Comparison of ENCODE assay signal across 10 cellular contexts in the genomic region with DNA sequence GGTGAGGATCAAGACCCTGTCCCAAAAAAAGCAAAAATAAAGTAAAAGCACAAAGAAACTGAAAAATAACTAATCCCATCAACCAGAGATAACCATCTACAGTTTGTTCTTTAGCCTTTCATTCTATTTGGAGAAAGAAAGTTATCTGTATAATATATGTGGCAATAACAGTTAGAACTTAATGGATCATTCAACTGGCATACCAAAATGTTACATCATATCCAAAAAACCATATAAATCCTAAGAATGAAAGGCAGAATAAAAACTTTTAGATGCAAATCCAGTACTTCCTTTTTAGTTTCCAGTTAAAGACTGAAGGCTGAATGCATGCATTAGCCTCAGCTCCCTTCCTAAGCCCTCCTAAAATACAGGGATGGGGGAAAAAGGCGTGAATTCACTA. TPM values are rescaled to one million over a fixed set of nuclear protein-coding genes. Genes with fewer than 3 reads are reported as not detected.
A peak's percentile ranks its signal among the peaks of the same experiment; 100 is the strongest.
DNase-seq lines count a peak whose midpoint lies in the region; ATAC-seq, FAIRE-seq and TF ChIP-seq lines count a peak whose summit lies in the region.
"Had no signal": no experiment of that assay in that cellular context is flagged by ENCODE, and none has a peak within 500 bp of the region (broad histone marks: within the 10 kb centered on the region; RNA-seq: fewer than 3 reads in every experiment).

No MANE protein-coding gene starts in this region.

- H3K9me1 ChIP-seq in keratinocyte (ENCODE audit: control insufficient read depth, extremely low read depth, insufficient read depth, low read length), result no peaks in the 10 kb centered on the region

- peak overlapping the region; percentile 78 for H3K4me2 ChIP-seq in keratinocyte (ENCODE audit: control insufficient read depth, extremely low read depth, insufficient read depth, low read depth, low read length)

- CTCF ChIA-PET in activated naive CD4-positive, alpha-beta T cell treated with anti-CD3 and anti-CD28 coated beads, Interleukin-2, amount 10 ng/mL, durations not matched to agents 7 days and 5 days (lab: Charles Lee), result interaction anchor here (2.3 kb wide), 1 partner anchor 14 kb away, joined by 10 read pairs; no protein-coding TSS in a partner anchor
- CTCF ChIA-PET in activated CD8-positive, alpha-beta T cell treated with anti-CD3 and anti-CD28 coated beads, Interleukin-2, amount 10 ng/mL, durations not matched to agents 7 days and 5 days (lab: Charles Lee), result interaction anchor here (3.1 kb wide), 1 partner anchor 14 kb away, joined by 28 read pairs; no protein-coding TSS in a partner anchor

- H3K27me3 Mint-ChIP-seq in activated naive CD4-positive, alpha-beta T cell treated with anti-CD3 and anti-CD28 coated beads, Interleukin-2, amount 10 ng/mL, durations not matched to agents 7 days and 5 days, result no peaks in the 10 kb centered on the region
- H3K27me3 Mint-ChIP-seq in activated CD8-positive, alpha-beta T cell treated with anti-CD3 and anti-CD28 coated beads, Interleukin-2, amount 10 ng/mL, durations not matched to agents 7 days and 5 days (ENCODE audit: low read depth), result no peaks in the 10 kb centered on the region
- no peaks in the 10 kb centered on the region for H3K27me3 Mint-ChIP-seq in type B pancreatic cell

- H3K9me3 Mint-ChIP-seq in activated naive CD4-positive, alpha-beta T cell treated with anti-CD3 and anti-CD28 coated beads, Interleukin-2, amount 10 ng/mL, durations not matched to agents 7 days and 5 days, result no peaks in the 10 kb centered on the region
- no peaks in the 10 kb centered on the region for H3K9me3 Mint-ChIP-seq in activated CD8-positive, alpha-beta T cell treated with anti-CD3 and anti-CD28 coated beads, Interleukin-2, amount 10 ng/mL, durations not matched to agents 7 days and 5 days (ENCODE audit: insufficient read depth)
- H3K9me3 Mint-ChIP-seq in type B pancreatic cell, result no peaks in the 10 kb centered on the region

- peaks cover 76% of the 10 kb centered on the region for H3K4me1 Mint-ChIP-seq in activated naive CD4-positive, alpha-beta T cell treated with anti-CD3 and anti-CD28 coated beads, Interleukin-2, amount 10 ng/mL, durations not matched to agents 7 days and 5 days
- peaks cover 50% of the 10 kb centered on the region for H3K4me1 Mint-ChIP-seq in activated CD8-positive, alpha-beta T cell treated with anti-CD3 and anti-CD28 coated beads, Interleukin-2, amount 10 ng/mL, durations not matched to agents 7 days and 5 days (ENCODE audit: low read depth)
- peaks cover 26% of the 10 kb centered on the region for H3K4me1 Mint-ChIP-seq in type B pancreatic cell (ENCODE audit: unreplicated experiment)

- no peak for ATAC-seq in activated CD8-positive, alpha-beta T cell treated with anti-CD3 and anti-CD28 coated beads, Interleukin-2, amount 10 ng/mL, durations not matched to agents 7 days and 5 days
- ATAC-seq in GM19452 (IDR thresholded peaks at IDR 0.05; ENCODE audit: unreplicated experiment), result no peak
- no peak for ATAC-seq in HG03175 (IDR thresholded peaks at IDR 0.05; ENCODE audit: unreplicated experiment)

- DNase-seq in activated naive CD4-positive, alpha-beta T cell treated with anti-CD3 and anti-CD28 coated beads, Interleukin-2, amount 10 ng/mL, durations not matched to agents 7 days and 5 days, result no peak
- no peak for DNase-seq in activated naive CD4-positive, alpha-beta T cell treated with Interleukin-2 at 50 U/mL for 16 hours
- DNase-seq in activated CD8-positive, alpha-beta T cell treated with anti-CD3 and anti-CD28 coated beads, Interleukin-2, amount 10 ng/mL, durations not matched to agents 7 days and 5 days, result no peak
- DNase-seq in keratinocyte (ENCODE audit: low read depth, low spot score) (no peak), type B pancreatic cell (ENCODE audit: extremely low spot score, unreplicated experiment) (no peak), GM20000 (ENCODE audit: low spot score) (no peak)
- DNase-seq: anterior cingulate cortex, NCI-H1694 treated with DMSO at 0.1 percent for 48 hours had no signal

- peak overlapping the region in 2 of 3 experiments; percentile 29 to 55 for H3K4me3 ChIP-seq in keratinocyte (ENCODE audit: control insufficient read depth in 2 of 3, extremely low read depth in 1 of 3, insufficient read depth in 2 of 3, low read depth in 1 of 3, low read length in 3 of 3)

- peaks cover 12% of the 10 kb centered on the region for H3K36me3 Mint-ChIP-seq in activated naive CD4-positive, alpha-beta T cell treated with anti-CD3 and anti-CD28 coated beads, Interleukin-2, amount 10 ng/mL, durations not matched to agents 7 days and 5 days
- H3K36me3 Mint-ChIP-seq in activated CD8-positive, alpha-beta T cell treated with anti-CD3 and anti-CD28 coated beads, Interleukin-2, amount 10 ng/mL, durations not matched to agents 7 days and 5 days (ENCODE audit: low read depth), result peaks cover 11% of the 10 kb centered on the region
- H3K36me3 Mint-ChIP-seq in type B pancreatic cell, result no peaks in the 10 kb centered on the region

- H3K27ac Mint-ChIP-seq in activated naive CD4-positive, alpha-beta T cell treated with anti-CD3 and anti-CD28 coated beads, Interleukin-2, amount 10 ng/mL, durations not matched to agents 7 days and 5 days, result peak overlapping the region; percentile 99
- peak overlapping the region; percentile 96 for H3K27ac Mint-ChIP-seq in activated CD8-positive, alpha-beta T cell treated with anti-CD3 and anti-CD28 coated beads, Interleukin-2, amount 10 ng/mL, durations not matched to agents 7 days and 5 days
- peak overlapping the region; percentile 82 for H3K27ac Mint-ChIP-seq in type B pancreatic cell

- peak overlapping the region; percentile 67 for H3K4me3 Mint-ChIP-seq in activated naive CD4-positive, alpha-beta T cell treated with anti-CD3 and anti-CD28 coated beads, Interleukin-2, amount 10 ng/mL, durations not matched to agents 7 days and 5 days
- H3K4me3 Mint-ChIP-seq in activated CD8-positive, alpha-beta T cell treated with anti-CD3 and anti-CD28 coated beads, Interleukin-2, amount 10 ng/mL, durations not matched to agents 7 days and 5 days, result peak overlapping the region; percentile 65
- H3K4me3 Mint-ChIP-seq in type B pancreatic cell, result no peak overlapping the region

- peak overlapping the region; percentile 89 for H3K27ac ChIP-seq in keratinocyte (ENCODE audit: control insufficient read depth, insufficient read depth, low read length)

- H3K9ac ChIP-seq in keratinocyte (ENCODE audit: control insufficient read depth, extremely low read depth, insufficient read depth, low read length), result peak overlapping the region; percentile 64

- POLR2A ChIA-PET in activated CD8-positive, alpha-beta T cell treated with anti-CD3 and anti-CD28 coated beads, Interleukin-2, amount 10 ng/mL, durations not matched to agents 7 days and 5 days (lab: Charles Lee), result interaction anchor here (0.6 to 3.1 kb wide), 5 partner anchors 14 to 732 kb away, joined by 3 to 28 read pairs (median 4); partner anchors contain the start of genes ILRUN and SNRPC

- dilution Hi-C loops in keratinocyte (cut with MboI; ENCODE audit: extremely low pct_ligation_motif_present, low sequenced_read_pairs), result no loop called here

- H3K9me3 ChIP-seq in keratinocyte (ENCODE audit: control insufficient read depth, low read depth, low read length), result no peaks in the 10 kb centered on the region

- no peaks in the 10 kb centered on the region for H3K27me3 ChIP-seq in keratinocyte (ENCODE audit: control insufficient read depth, extremely low read depth, insufficient read depth, low read length)

- peaks cover 0 to 9% of the 10 kb centered on the region in 2 experiments for H3K36me3 ChIP-seq in keratinocyte (ENCODE audit: control insufficient read depth in 2 of 2, extremely low read depth in 1 of 2, insufficient read depth in 2 of 2, low read length in 2 of 2)

- H3K4me1 ChIP-seq in keratinocyte (ENCODE audit: control insufficient read depth, extremely low read depth, insufficient read depth, low read length), result peaks cover 26% of the 10 kb centered on the region

- FAIRE-seq in keratinocyte (lab: Jason Lieb, UNC), result no peak

- H2AFZ ChIP-seq in keratinocyte (ENCODE audit: control insufficient read depth, low read length), result peak overlapping the region; percentile 10

- no peaks in the 10 kb centered on the region for H4K20me1 ChIP-seq in keratinocyte (ENCODE audit: control insufficient read depth, extremely low read depth, insufficient read depth, low read length)

- TF ChIP-seq CTCF in keratinocyte (optimal IDR thresholded peaks at IDR 0.05 in 1 of 3, IDR thresholded peaks at IDR 0.05 in 1 of 3, conservative IDR thresholded peaks at IDR 0.05 in 1 of 3; ENCODE audit: extremely low read depth in 1 of 3, insufficient read depth in 2 of 3, low read length in 3 of 3) (no peak), type B pancreatic cell (conservative IDR thresholded peaks at IDR 0.05) (no peak), GM20000 (IDR thresholded peaks at IDR 0.05; ENCODE audit: extremely low read depth, missing control alignments) (no peak)

- H3K79me2 ChIP-seq in keratinocyte (ENCODE audit: control insufficient read depth, insufficient read depth, low read length), result peaks cover 93% of the 10 kb centered on the region

RNA-seq across cellular contexts. Expression of gene ILRUN, which starts 25.2 kb away (rescaled TPM):
- 10 to 100 TPM; 57.4 to 58.8 TPM for total RNA-seq in activated CD8-positive, alpha-beta T cell treated with anti-CD3 and anti-CD28 coated beads, Interleukin-2, amount 10 ng/mL, durations not matched to agents 7 days and 5 days
- polyA plus RNA-seq in keratinocyte, result 54.2 to 64.1 TPM (median 56.4 TPM) in 3 replicates
- polyA plus RNA-seq in keratinocyte (2011; ENCODE audit: low read depth), result 50.2 TPM
- polyA plus RNA-seq in keratinocyte (2011; cell fraction: cytosol; rRNA removed), result 58.2 and 69.3 TPM in 2 replicates
- 46.2 and 48.6 TPM in 2 replicates for polyA plus RNA-seq in keratinocyte (2011; cell fraction: nucleus; rRNA removed)
- polyA plus RNA-seq in keratinocyte (2012; ENCODE audit: low replicate concordance), result 65.0 and 69.0 TPM in 2 replicates
- 85.9 to 97.5 TPM (median 87.4 TPM) in 3 replicates for polyA minus RNA-seq in keratinocyte
- 59.7 TPM for polyA minus RNA-seq in keratinocyte (2011; cell fraction: cytosol; rRNA and poly(A)+ RNA removed)
- polyA minus RNA-seq in keratinocyte (2011; cell fraction: nucleus; rRNA and poly(A)+ RNA removed), result 27.5 and 48.1 TPM in 2 replicates
- 60.3 and 83.4 TPM in 2 replicates for total RNA-seq in type B pancreatic cell (ENCODE audit: low replicate concordance)
